ENCODE assay signal across 13 cellular contexts in the genomic region with DNA sequence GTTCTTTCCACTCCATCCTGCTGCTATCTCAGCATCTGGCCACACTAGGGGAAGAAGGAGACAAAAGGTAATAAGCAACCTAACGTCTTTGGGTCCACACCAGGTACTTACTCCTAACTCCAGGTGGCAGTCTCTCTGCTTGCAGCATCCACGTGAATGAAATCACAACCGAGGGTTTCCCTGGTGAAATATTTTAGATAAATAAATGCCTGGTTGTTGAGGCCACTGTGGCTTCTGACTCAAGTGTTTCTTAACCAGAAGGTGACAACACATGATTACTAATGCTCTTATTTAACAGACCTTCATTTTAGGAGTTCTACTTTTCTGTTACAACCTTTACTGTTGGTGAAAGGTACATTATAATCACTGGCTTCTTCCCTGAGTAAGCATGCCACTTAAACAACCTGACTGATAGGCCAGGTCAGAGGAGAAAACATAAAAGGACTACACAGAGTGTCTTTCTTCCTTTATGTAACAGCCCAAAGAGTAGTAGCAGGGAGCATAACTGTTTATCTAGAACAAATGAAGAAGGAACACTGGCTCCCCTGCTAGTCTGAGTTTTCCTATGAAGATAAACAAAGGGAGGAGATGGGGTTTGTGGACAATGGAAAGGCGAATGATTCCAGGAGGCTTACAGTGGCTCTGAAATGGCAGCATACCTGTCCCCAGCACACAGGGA. TPM values are rescaled to one million over a fixed set of nuclear protein-coding genes. Genes with fewer than 3 reads are reported as not detected.
DNase-seq lines count a peak whose midpoint lies in the region; ATAC-seq and TF ChIP-seq lines count a peak whose summit lies in the region.
"Had no signal": no experiment of that assay in that cellular context is flagged by ENCODE, and none has a peak within 500 bp of the region (broad histone marks: within the 10 kb centered on the region; RNA-seq: fewer than 3 reads in every experiment).

No MANE protein-coding gene starts in this region.

- no peak overlapping the region for H2AFZ ChIP-seq in OCI-LY7 (ENCODE audit: low read length)

- 46 to 57% methylated on average over 3 to 4 of the region's 4 CpGs for WGBS in transverse colon (ENCODE audit: low coverage in 1 of 2), 2 donors

- H3K27me3 Mint-ChIP-seq in CD4-positive, alpha-beta T cell = no peaks in the 10 kb centered on the region
- H3K27me3 Mint-ChIP-seq: brain had no signal

- DNase-seq in Right ventricle myocardium superior (no peak), right atrium auricular region (ENCODE audit: low spot score) (no peak), OCI-LY7 (ENCODE audit: low spot score) (peak; percentile 12), foreskin fibroblast (peak; percentile 18 to 28), transverse colon (no peak), NCI-H2107 (lab: John Stamatoyannopoulos, UW) (no peak), T-helper 1 cell (no peak)
- DNase-seq in CD4-positive, alpha-beta T cell = no peak
- DNase-seq: stomach had no signal

- no peak for TF ChIP-seq POLR2A in transverse colon (IDR thresholded peaks at IDR 0.05)

- TF ChIP-seq EP300 in transverse colon (IDR thresholded peaks at IDR 0.05; ENCODE audit: low read depth) = no peak

- H3K36me3 ChIP-seq in right atrium auricular region (no peaks in the 10 kb centered on the region), OCI-LY7 (ENCODE audit: insufficient read depth, low read length) (no peaks in the 10 kb centered on the region), transverse colon (no peaks in the 10 kb centered on the region)
- H3K36me3 ChIP-seq: stomach had no signal

- H3K4me3 Mint-ChIP-seq in CD4-positive, alpha-beta T cell = no peak overlapping the region
- H3K4me3 Mint-ChIP-seq: B cell, brain, memory B cell had no signal

- H3K4me1 Mint-ChIP-seq in CD4-positive, alpha-beta T cell (ENCODE audit: low read depth) = no peaks in the 10 kb centered on the region
- H3K4me1 Mint-ChIP-seq: B cell, memory B cell had no signal

- in situ Hi-C loops in transverse colon (cut with MboI; ENCODE audit: low pct_ligation_motif_present in 1 of 4, low pct_unique_long_range_greater_than_20kb in 1 of 4, low sequenced_read_pairs in 3 of 4) = no loop called here

- H3K79me2 ChIP-seq in OCI-LY7 (ENCODE audit: insufficient read depth, low read depth, low read length) = no peaks in the 10 kb centered on the region

- H3K27ac Mint-ChIP-seq in CD4-positive, alpha-beta T cell = no peak overlapping the region
- H3K27ac Mint-ChIP-seq: B cell, memory B cell had no signal

- H3K9me2 ChIP-seq in OCI-LY7 (ENCODE audit: insufficient read depth, low read length) = no peaks in the 10 kb centered on the region

- no peak overlapping the region for H3K4me2 ChIP-seq in OCI-LY7 (ENCODE audit: low read length)

- peak; percentile 13 for ATAC-seq in Right ventricle myocardium superior (ENCODE audit: poor library complexity)
- no peak for ATAC-seq in CD4-positive, alpha-beta T cell (ENCODE audit: poor library complexity)

- CTCF ChIA-PET in OCI-LY7 (lab: Charles Lee; ENCODE audit: unreplicated experiment) = no interaction called here
- CTCF ChIA-PET in CD4-positive, alpha-beta T cell (lab: Charles Lee) = no interaction called here

- no peaks in the 10 kb centered on the region for H4K20me1 ChIP-seq in OCI-LY7 (ENCODE audit: insufficient read depth, low read length)

- no peak overlapping the region for H3K4me3 ChIP-seq in right atrium auricular region
- H3K4me3 ChIP-seq in OCI-LY7 (ENCODE audit: low read depth, low read length, poor library complexity, severe bottlenecking) = no peak overlapping the region
- no peak overlapping the region for H3K4me3 ChIP-seq in foreskin fibroblast (ENCODE audit: low read depth in 1 of 2, low read length in 2 of 2)
- H3K4me3 ChIP-seq in transverse colon = no peak overlapping the region
- H3K4me3 ChIP-seq: stomach had no signal

- no peaks in the 10 kb centered on the region for H3K9me3 Mint-ChIP-seq in CD4-positive, alpha-beta T cell
- H3K9me3 Mint-ChIP-seq: brain, memory B cell had no signal

- POLR2A ChIA-PET in OCI-LY7 (lab: Charles Lee) = no interaction called here
- POLR2A ChIA-PET in CD4-positive, alpha-beta T cell (lab: Charles Lee) = no interaction called here

- BruUV-seq in OCI-LY7 (replicated peaks; lab: Mats Ljungman, UMichigan) = no TSS peak

- TF ChIP-seq CTCF in right atrium auricular region (IDR thresholded peaks at IDR 0.05) (no peak), OCI-LY7 (conservative IDR thresholded peaks at IDR 0.05; ENCODE audit: low read length) (peak; percentile 43), foreskin fibroblast (IDR thresholded peaks at IDR 0.05; ENCODE audit: low read depth, low read length) (no peak), transverse colon (IDR thresholded peaks at IDR 0.05) (peak in 3 of 5 experiments; percentile 12 to 26 (median 16))
- no peak for TF ChIP-seq CTCF in CD4-positive, alpha-beta T cell (IDR thresholded peaks at IDR 0.05)

- H3K27me3 ChIP-seq in right atrium auricular region (no peaks in the 10 kb centered on the region), transverse colon (no peaks in the 10 kb centered on the region)
- H3K27me3 ChIP-seq in CD4-positive, alpha-beta T cell (ENCODE audit: control insufficient read depth, insufficient read depth, low read length) = no peaks in the 10 kb centered on the region
- H3K27me3 ChIP-seq: stomach had no signal

- no peaks in the 10 kb centered on the region for H3K4me1 ChIP-seq in right atrium auricular region
- H3K4me1 ChIP-seq in OCI-LY7 (ENCODE audit: insufficient read depth, low read length, poor library complexity, severe bottlenecking) = no peaks in the 10 kb centered on the region
- H3K4me1 ChIP-seq in transverse colon = peaks cover 0 to 7% (median 4%) of the 10 kb centered on the region in 4 donors

- intact Hi-C loops in Right ventricle myocardium superior (cut with DNase I) = no loop called here
- intact Hi-C loops in OCI-LY7 (cut with micrococcal nuclease; ENCODE audit: unreplicated experiment) = no loop called here
- intact Hi-C loops in transverse colon (cut with DNase I; ENCODE audit: low total_unique reads) = no loop called here
- intact Hi-C loops in CD4-positive, alpha-beta T cell (cut with DNase I, micrococcal nuclease) = no loop called here

- H3K27ac ChIP-seq in right atrium auricular region (no peak overlapping the region), OCI-LY7 (ENCODE audit: low read depth, low read length, poor library complexity, severe bottlenecking) (no peak overlapping the region), transverse colon (peak overlapping the region in 2 of 4 donors; percentile 50 to 56)
- no peak overlapping the region for H3K27ac ChIP-seq in CD4-positive, alpha-beta T cell (ENCODE audit: low read depth, low read length)

- H3K36me3 Mint-ChIP-seq in CD4-positive, alpha-beta T cell (ENCODE audit: low read depth) = no peaks in the 10 kb centered on the region
- H3K36me3 Mint-ChIP-seq: memory B cell had no signal

- H3K9me3 ChIP-seq in right atrium auricular region (no peaks in the 10 kb centered on the region), OCI-LY7 (ENCODE audit: low read length) (no peaks in the 10 kb centered on the region), transverse colon (no peaks in the 10 kb centered on the region)
- H3K9me3 ChIP-seq in CD4-positive, alpha-beta T cell (ENCODE audit: control insufficient read depth, low read length) = no peaks in the 10 kb centered on the region
- H3K9me3 ChIP-seq: stomach had no signal

RNA-seq across cellular contexts. Expression of a gene that starts 59.9 kb away (rescaled TPM):
- total RNA-seq in Right ventricle myocardium superior = not detected
- not detected for total RNA-seq in right atrium auricular region
- not detected in 2 replicates for total RNA-seq in OCI-LY7 (2014; rRNA removed; shearing (Covaris generic))
- total RNA-seq in OCI-LY7 (2022) = not detected in 2 replicates
- under 1 TPM in 2 of 4 donors, not detected in 2; 0.14 to 0.64 TPM for total RNA-seq in transverse colon
- total RNA-seq in CD4-positive, alpha-beta T cell = not detected
- total RNA-seq: activated CD8-positive, alpha-beta memory T cell treated with anti-CD3 and anti-CD28 coated beads for 36 hours; B cell had no signal

Comparison
In these comparisons a context has a peak if more than half of its experiments do, and no peak if none do; other contexts are left out.
1. DNase-seq: peak in OCI-LY7 (single experiment) and foreskin fibroblast (2 of 2); none in Right ventricle myocardium superior (single experiment), right atrium auricular region (single experiment), transverse colon (single experiment), NCI-H2107 (single experiment), T-helper 1 cell (0 of 5) and CD4-positive, alpha-beta T cell (0 of 10).
2. CTCF ChIP-seq: peak in OCI-LY7 (single experiment) and transverse colon (3 of 5); none in right atrium auricular region (0 of 2), foreskin fibroblast (single experiment) and CD4-positive, alpha-beta T cell (single experiment).